Comparison of ENCODE assay signal across 17 cellular contexts in genomic region chr2:11617527-11617926, GRCh38. TPM values are rescaled to one million over a fixed set of nuclear protein-coding genes. Genes with fewer than 3 reads are reported as not detected.
DNase-seq lines count a peak whose midpoint lies in the region; ATAC-seq and TF ChIP-seq lines count a peak whose summit lies in the region.
"Had no signal": no experiment of that assay in that cellular context is flagged by ENCODE, and none has a peak within 500 bp of the region (broad histone marks: within the 10 kb centered on the region; RNA-seq: fewer than 3 reads in every experiment).

No MANE protein-coding gene starts in this region.

- H3K36me3 Mint-ChIP-seq in Calu3 (ENCODE audit: insufficient read depth, unreplicated experiment), result no peaks in the 10 kb centered on the region
- H3K36me3 Mint-ChIP-seq: CD4-positive, CD25-positive, alpha-beta regulatory T cell had no signal

- intact Hi-C loops in right cardiac atrium (cut with DNase I) (no loop called here), heart left ventricle (cut with DNase I) (no loop called here), lower lobe of right lung (cut with DNase I) (no loop called here), posterior vena cava (cut with DNase I) (loop anchor here in 1 of 2 donors (5.0 kb wide), 1 partner anchor 2000 kb away; no protein-coding TSS in a partner anchor), stomach (cut with DNase I; ENCODE audit: low total_unique reads) (no loop called here), Calu3 (cut with micrococcal nuclease; ENCODE audit: unreplicated experiment) (no loop called here)

- H3K4me3 Mint-ChIP-seq in Calu3 (ENCODE audit: low read depth, unreplicated experiment), result no peak overlapping the region
- H3K4me3 Mint-ChIP-seq: CD4-positive, CD25-positive, alpha-beta regulatory T cell; HFFc6 had no signal

- H3K9me3 ChIP-seq in right cardiac atrium (ENCODE audit: control insufficient read depth, low read length) (no peaks in the 10 kb centered on the region), heart left ventricle (no peaks in the 10 kb centered on the region), lower lobe of right lung (no peaks in the 10 kb centered on the region), stomach (no peaks in the 10 kb centered on the region)
- H3K9me3 ChIP-seq: BLaER1 had no signal

- BruUV-seq in Calu3 (replicated peaks; lab: Mats Ljungman, UMichigan), result no TSS peak

- TF ChIP-seq POLR2A in heart left ventricle (IDR thresholded peaks at IDR 0.05) (no peak), stomach (IDR thresholded peaks at IDR 0.05) (no peak)

- H3K4me1 ChIP-seq in right cardiac atrium (ENCODE audit: control insufficient read depth, insufficient read depth, low read length) (no peaks in the 10 kb centered on the region), heart left ventricle (no peaks in the 10 kb centered on the region), lower lobe of right lung (no peaks in the 10 kb centered on the region), stomach (no peaks in the 10 kb centered on the region)
- H3K4me1 ChIP-seq: BLaER1 had no signal

- H3K9me3 Mint-ChIP-seq in Calu3 (ENCODE audit: low read depth, unreplicated experiment), result no peaks in the 10 kb centered on the region
- H3K9me3 Mint-ChIP-seq: CD4-positive, CD25-positive, alpha-beta regulatory T cell; HFFc6 had no signal

- ATAC-seq in right cardiac atrium (peak; percentile 6 to 25), heart left ventricle (no peak), lower lobe of right lung (peak; percentile 5 to 9)
- ATAC-seq: GM12878 had no signal

- DNase-seq in right cardiac atrium, result no peak
- DNase-seq in heart left ventricle, result no peak
- no peak for DNase-seq in lower lobe of right lung
- DNase-seq in posterior vena cava (ENCODE audit: low spot score), result peak; percentile 66
- no peak for DNase-seq in C1 segment of cervical spinal cord (lab: John Stamatoyannopoulos, UW)
- no peak for DNase-seq in stomach
- DNase-seq in Calu3, result no peak
- DNase-seq: 8988T; AML-193; CD4-positive, CD25-positive, alpha-beta regulatory T cell; DMS79; GOT3; HCEC 1CT; HFFc6 had no signal

- no peak overlapping the region for H3K27ac ChIP-seq in right cardiac atrium (ENCODE audit: low read length)
- no peak overlapping the region for H3K27ac ChIP-seq in heart left ventricle
- no peak overlapping the region for H3K27ac ChIP-seq in lower lobe of right lung
- no peak overlapping the region for H3K27ac ChIP-seq in stomach
- H3K27ac ChIP-seq: BLaER1 had no signal

- WGBS in right cardiac atrium, result 94% methylated on average over 14 of the region's 14 CpGs
- 93 to 97% (median 94%) methylated on average over 13 to 14 of the region's 14 CpGs for WGBS in heart left ventricle, 4 donors
- WGBS in stomach, 5 donors, result 86 to 93% (median 91%) methylated on average over 12 to 14 of the region's 14 CpGs

- no peak for TF ChIP-seq EP300 in stomach (IDR thresholded peaks at IDR 0.05)

- H3K27me3 ChIP-seq in right cardiac atrium (ENCODE audit: control insufficient read depth, insufficient read depth), result no peaks in the 10 kb centered on the region
- no peaks in the 10 kb centered on the region for H3K27me3 ChIP-seq in heart left ventricle
- H3K27me3 ChIP-seq in lower lobe of right lung (ENCODE audit: low read depth), result no peaks in the 10 kb centered on the region
- H3K27me3 ChIP-seq in stomach, result no peaks in the 10 kb centered on the region
- H3K27me3 ChIP-seq: BLaER1 had no signal

- no peak overlapping the region for H3K27ac Mint-ChIP-seq in Calu3 (ENCODE audit: unreplicated experiment)
- H3K27ac Mint-ChIP-seq: CD4-positive, CD25-positive, alpha-beta regulatory T cell; HFFc6 had no signal

- no peak overlapping the region for H3K4me3 ChIP-seq in right cardiac atrium (ENCODE audit: low read length)
- H3K4me3 ChIP-seq in heart left ventricle, result no peak overlapping the region
- no peak overlapping the region for H3K4me3 ChIP-seq in lower lobe of right lung
- H3K4me3 ChIP-seq in stomach, result no peak overlapping the region
- H3K4me3 ChIP-seq: BLaER1, GM12878 had no signal

- TF ChIP-seq CTCF in heart left ventricle (IDR thresholded peaks at IDR 0.05) (no peak), lower lobe of right lung (IDR thresholded peaks at IDR 0.05) (no peak), stomach (IDR thresholded peaks at IDR 0.05) (no peak), Calu3 (IDR thresholded peaks at IDR 0.05; ENCODE audit: unreplicated experiment) (no peak)

- H3K36me3 ChIP-seq in heart left ventricle (peaks cover 0 to 24% (median 3%) of the 10 kb centered on the region in 9 donors), lower lobe of right lung (no peaks in the 10 kb centered on the region), stomach (peaks cover 0 to 30% (median 16%) of the 10 kb centered on the region in 4 donors)

- peaks cover 60% of the 10 kb centered on the region for H3K27me3 Mint-ChIP-seq in Calu3 (ENCODE audit: unreplicated experiment)
- H3K27me3 Mint-ChIP-seq: CD4-positive, CD25-positive, alpha-beta regulatory T cell had no signal

- CTCF ChIA-PET in Calu3 (lab: Charles Lee), result no interaction called here

- H3K4me1 Mint-ChIP-seq in Calu3 (ENCODE audit: low read depth, unreplicated experiment), result peaks cover under 1% of the 10 kb centered on the region
- H3K4me1 Mint-ChIP-seq: CD4-positive, CD25-positive, alpha-beta regulatory T cell had no signal

RNA-seq across cellular contexts. Expression of gene NTSR2, which starts 52.5 kb away (rescaled TPM):
- total RNA-seq in right cardiac atrium (under 1 TPM in 1 of 4 donors, not detected in 3; 0.15 TPM), heart left ventricle (under 1 TPM in 1 of 9 donors, not detected in 8; 0.16 TPM), lower lobe of right lung (not detected), posterior vena cava (not detected), stomach (not detected), Calu3 (2022) (not detected in 2 replicates)
- polyA plus RNA-seq in right cardiac atrium (0.16 TPM), heart left ventricle (under 1 TPM in 1 of 2 donors, not detected in 1; 0.04 TPM), stomach (not detected)
- total RNA-seq: CD4-positive, CD25-positive, alpha-beta regulatory T cell; G401; GM12878; HFFc6 had no signal
- polyA plus RNA-seq: CD4-positive, CD25-positive, alpha-beta regulatory T cell; GM12878 had no signal

Comparison
In these comparisons a context has a peak if more than half of its experiments do, and no peak if none do; other contexts are left out.
1. ATAC-seq: peak in right cardiac atrium (2 of 2) and lower lobe of right lung (2 of 2); none in heart left ventricle (0 of 4).